In the genomic region with DNA sequence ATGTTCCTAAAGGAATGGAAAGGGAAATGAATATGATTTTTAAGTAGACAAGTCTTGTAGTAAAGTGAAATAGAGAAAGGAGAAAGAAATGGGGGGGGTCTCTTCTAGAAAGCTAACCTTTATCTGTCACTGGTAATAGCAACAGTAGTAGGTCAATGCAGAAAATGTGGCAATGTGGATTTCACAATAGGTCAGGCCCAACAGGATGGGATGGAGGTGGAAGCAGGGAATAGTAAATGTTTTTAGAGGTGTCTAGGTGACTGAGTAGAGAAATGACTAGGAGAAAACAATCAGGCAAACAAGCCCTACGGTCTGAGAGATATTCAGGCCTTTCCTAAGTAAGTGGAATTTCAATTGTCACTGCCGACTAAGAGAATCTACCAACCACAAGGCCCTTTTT, we compare ENCODE assay signal across 2 cellular contexts.
TF ChIP-seq lines count a peak whose summit lies in the region.

No MANE protein-coding gene starts in this region.

TF ChIP-seq in K562, 482 proteins besides CTCF, POLR2A, EP300 and RAD21:
- TF ChIP-seq CEBPB (tag; IDR thresholded peaks at IDR 0.05) (peak; percentile 54), CEBPG (CRISPR knock-in tag; IDR thresholded peaks at IDR 0.05) (no peak), CEBPG (tag; conservative IDR thresholded peaks at IDR 0.05 in 1 of 2, IDR thresholded peaks at IDR 0.05 in 1 of 2) (0 out of 4 replicates have a peak, but pooled peaks of 1 of the 2 experiments have one; percentile 12), TRIM24 (IDR thresholded peaks at IDR 0.05) (no peak)

TF ChIP-seq in liver, 16 proteins besides CTCF, POLR2A, EP300 and RAD21:
- no peak for TF ChIP-seq GABPA (IDR thresholded peaks at IDR 0.05 in 1 of 2, conservative IDR thresholded peaks at IDR 0.05 in 1 of 2)
- peak in 1 of 2 donors; percentile 37 for TF ChIP-seq JUND (IDR thresholded peaks at IDR 0.05)
- TF ChIP-seq NR2F2 (IDR thresholded peaks at IDR 0.05), result peak; percentile 47
- TF ChIP-seq, protein P1, sequence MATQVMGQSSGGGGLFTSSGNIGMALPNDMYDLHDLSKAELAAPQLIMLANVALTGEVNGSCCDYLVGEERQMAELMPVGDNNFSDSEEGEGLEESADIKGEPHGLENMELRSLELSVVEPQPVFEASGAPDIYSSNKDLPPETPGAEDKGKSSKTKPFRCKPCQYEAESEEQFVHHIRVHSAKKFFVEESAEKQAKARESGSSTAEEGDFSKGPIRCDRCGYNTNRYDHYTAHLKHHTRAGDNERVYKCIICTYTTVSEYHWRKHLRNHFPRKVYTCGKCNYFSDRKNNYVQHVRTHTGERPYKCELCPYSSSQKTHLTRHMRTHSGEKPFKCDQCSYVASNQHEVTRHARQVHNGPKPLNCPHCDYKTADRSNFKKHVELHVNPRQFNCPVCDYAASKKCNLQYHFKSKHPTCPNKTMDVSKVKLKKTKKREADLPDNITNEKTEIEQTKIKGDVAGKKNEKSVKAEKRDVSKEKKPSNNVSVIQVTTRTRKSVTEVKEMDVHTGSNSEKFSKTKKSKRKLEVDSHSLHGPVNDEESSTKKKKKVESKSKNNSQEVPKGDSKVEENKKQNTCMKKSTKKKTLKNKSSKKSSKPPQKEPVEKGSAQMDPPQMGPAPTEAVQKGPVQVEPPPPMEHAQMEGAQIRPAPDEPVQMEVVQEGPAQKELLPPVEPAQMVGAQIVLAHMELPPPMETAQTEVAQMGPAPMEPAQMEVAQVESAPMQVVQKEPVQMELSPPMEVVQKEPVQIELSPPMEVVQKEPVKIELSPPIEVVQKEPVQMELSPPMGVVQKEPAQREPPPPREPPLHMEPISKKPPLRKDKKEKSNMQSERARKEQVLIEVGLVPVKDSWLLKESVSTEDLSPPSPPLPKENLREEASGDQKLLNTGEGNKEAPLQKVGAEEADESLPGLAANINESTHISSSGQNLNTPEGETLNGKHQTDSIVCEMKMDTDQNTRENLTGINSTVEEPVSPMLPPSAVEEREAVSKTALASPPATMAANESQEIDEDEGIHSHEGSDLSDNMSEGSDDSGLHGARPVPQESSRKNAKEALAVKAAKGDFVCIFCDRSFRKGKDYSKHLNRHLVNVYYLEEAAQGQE (IDR thresholded peaks at IDR 0.05), result peak; percentile 40
- peak; percentile 47 to 76 for TF ChIP-seq RXRA (IDR thresholded peaks at IDR 0.05)
- TF ChIP-seq, protein P2, sequence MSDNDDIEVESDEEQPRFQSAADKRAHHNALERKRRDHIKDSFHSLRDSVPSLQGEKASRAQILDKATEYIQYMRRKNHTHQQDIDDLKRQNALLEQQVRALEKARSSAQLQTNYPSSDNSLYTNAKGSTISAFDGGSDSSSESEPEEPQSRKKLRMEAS (IDR thresholded peaks at IDR 0.05), result peak; percentile 25
- TF ChIP-seq SP1 (IDR thresholded peaks at IDR 0.05), result peak; percentile 29
- peak; percentile 48 to 63 for TF ChIP-seq HNF4A (conservative IDR thresholded peaks at IDR 0.05)
- peak; percentile 39 for TF ChIP-seq FOXA2 (IDR thresholded peaks at IDR 0.05)
- no peak for TF ChIP-seq FOXA1 (IDR thresholded peaks at IDR 0.05)
- no peak for TF ChIP-seq HNF4G (IDR thresholded peaks at IDR 0.05)
- peak; percentile 45 for TF ChIP-seq YY1 (IDR thresholded peaks at IDR 0.05)
